8 cellular contexts compared by ENCODE assay signal in genomic region chr3:49358884-49359225, GRCh38. TPM values are rescaled to one million over a fixed set of nuclear protein-coding genes. Genes with fewer than 3 reads are reported as not detected.
DNase-seq lines count a peak whose midpoint lies in the region; ATAC-seq and TF ChIP-seq lines count a peak whose summit lies in the region.

No MANE protein-coding gene starts in this region.

- H3K36me3 Mint-ChIP-seq in CD8-positive, alpha-beta T cell: peaks cover 56% of the 10 kb centered on the region
- peaks cover 49% of the 10 kb centered on the region for H3K36me3 Mint-ChIP-seq in HFFc6 (ENCODE audit: low read depth)
- peaks cover 54% of the 10 kb centered on the region for H3K36me3 Mint-ChIP-seq in activated naive CD8-positive, alpha-beta T cell treated with anti-CD3 and anti-CD28 coated beads for 36 hours

- H3K4me1 Mint-ChIP-seq in CD8-positive, alpha-beta T cell (ENCODE audit: low read depth): peaks cover 41% of the 10 kb centered on the region
- H3K4me1 Mint-ChIP-seq in HFFc6 (ENCODE audit: low read depth): peaks cover 53% of the 10 kb centered on the region
- peaks cover 32% of the 10 kb centered on the region for H3K4me1 Mint-ChIP-seq in activated naive CD8-positive, alpha-beta T cell treated with anti-CD3 and anti-CD28 coated beads for 36 hours

- TF ChIP-seq EP300 in tibial nerve (IDR thresholded peaks at IDR 0.05): no peak

- H3K27me3 Mint-ChIP-seq in CD8-positive, alpha-beta T cell (ENCODE audit: low read depth): no peaks in the 10 kb centered on the region
- peaks cover 4% of the 10 kb centered on the region for H3K27me3 Mint-ChIP-seq in HFFc6 (ENCODE audit: insufficient read depth)
- H3K27me3 Mint-ChIP-seq in activated naive CD8-positive, alpha-beta T cell treated with anti-CD3 and anti-CD28 coated beads for 36 hours: no peaks in the 10 kb centered on the region

- no peak for DNase-seq in CD8-positive, alpha-beta T cell
- DNase-seq in HFFc6: no peak
- DNase-seq in activated naive CD8-positive, alpha-beta T cell treated with anti-CD3 and anti-CD28 coated beads for 36 hours: no peak
- no peak for DNase-seq in tibial nerve (ENCODE audit: low spot score in 2 of 2)
- no peak for DNase-seq in NOMO-1 treated with DMSO at 0.1 percent for 48 hours (lab: John Stamatoyannopoulos, UW; ENCODE audit: unreplicated experiment)
- DNase-seq in DMS53 (lab: John Stamatoyannopoulos, UW): no peak
- DNase-seq in GM20000 (ENCODE audit: low spot score): no peak

- peaks cover 9% of the 10 kb centered on the region for H3K36me3 ChIP-seq in CD8-positive, alpha-beta T cell (ENCODE audit: insufficient read depth, low read length)
- peaks cover 0 to 75% (median 24%) of the 10 kb centered on the region in 3 donors for H3K36me3 ChIP-seq in tibial nerve

- no peaks in the 10 kb centered on the region for H3K9me3 Mint-ChIP-seq in CD8-positive, alpha-beta T cell
- no peaks in the 10 kb centered on the region for H3K9me3 Mint-ChIP-seq in HFFc6
- no peaks in the 10 kb centered on the region for H3K9me3 Mint-ChIP-seq in activated naive CD8-positive, alpha-beta T cell treated with anti-CD3 and anti-CD28 coated beads for 36 hours

- peak; percentile 1 for ATAC-seq in CD8-positive, alpha-beta T cell

- peak overlapping the region; percentile 62 for H3K27ac ChIP-seq in CD8-positive, alpha-beta T cell (ENCODE audit: low read depth, low read length)
- H3K27ac ChIP-seq in layer of hippocampus (ENCODE audit: low read depth, low read length) (peak overlapping the region; percentile 90), tibial nerve (peak overlapping the region; percentile 61 to 92 (median 86))

- intact Hi-C loops in CD8-positive, alpha-beta T cell (cut with DNase I, micrococcal nuclease): loop anchor here (1.0 to 5.0 kb wide), 5 partner anchors 19 to 88 kb away; partner anchors contain the start of genes NICN1 (in 1 of the 2), RHOA (in 1 of the 2), TCTA (in 1 of the 2) and USP4 (in 1 of the 2)

- CTCF ChIA-PET in CD8-positive, alpha-beta T cell (lab: Charles Lee): interaction anchor here (0.6 to 1.5 kb wide), 5 partner anchors 19 to 188 kb away, joined by 3 to 8 read pairs (median 3); partner anchors contain the start of genes KLHDC8B and USP4

- POLR2A ChIA-PET in CD8-positive, alpha-beta T cell (lab: Charles Lee): interaction anchor here (0.7 to 5.5 kb wide), 3 partner anchors 19 to 111 kb away, joined by 3 to 55 read pairs (median 12); partner anchors contain the start of genes DAG1, RHOA, TCTA and USP4

- no peaks in the 10 kb centered on the region for H3K9me3 ChIP-seq in CD8-positive, alpha-beta T cell (ENCODE audit: low read length)
- no peaks in the 10 kb centered on the region for H3K9me3 ChIP-seq in tibial nerve

- WGBS in tibial nerve, 2 donors: 21 to 42% methylated on average over 3 of the region's 3 CpGs

- H3K27ac Mint-ChIP-seq in CD8-positive, alpha-beta T cell: peak overlapping the region; percentile 96
- peak overlapping the region; percentile 95 for H3K27ac Mint-ChIP-seq in HFFc6
- peak overlapping the region; percentile 92 for H3K27ac Mint-ChIP-seq in activated naive CD8-positive, alpha-beta T cell treated with anti-CD3 and anti-CD28 coated beads for 36 hours

- peak overlapping the region; percentile 61 for H3K4me3 ChIP-seq in CD8-positive, alpha-beta T cell (ENCODE audit: low read depth, low read length)
- peak overlapping the region; percentile 48 to 91 (median 52) for H3K4me3 ChIP-seq in tibial nerve

- no peak for TF ChIP-seq POLR2A in tibial nerve (IDR thresholded peaks at IDR 0.05)

- H3K27me3 ChIP-seq in CD8-positive, alpha-beta T cell (ENCODE audit: insufficient read depth, low read length): no peaks in the 10 kb centered on the region
- H3K27me3 ChIP-seq in layer of hippocampus (ENCODE audit: control insufficient read depth, insufficient read depth, low read length) (no peaks in the 10 kb centered on the region), tibial nerve (no peaks in the 10 kb centered on the region)

- TF ChIP-seq CTCF in CD8-positive, alpha-beta T cell (IDR thresholded peaks at IDR 0.05): no peak
- TF ChIP-seq CTCF in HFFc6 (IDR thresholded peaks at IDR 0.05) (no peak), tibial nerve (IDR thresholded peaks at IDR 0.05) (no peak), GM20000 (IDR thresholded peaks at IDR 0.05; ENCODE audit: extremely low read depth, missing control alignments) (no peak)

- H3K4me3 Mint-ChIP-seq in CD8-positive, alpha-beta T cell: peak overlapping the region; percentile 91
- peak overlapping the region; percentile 97 for H3K4me3 Mint-ChIP-seq in HFFc6
- H3K4me3 Mint-ChIP-seq in activated naive CD8-positive, alpha-beta T cell treated with anti-CD3 and anti-CD28 coated beads for 36 hours: peak overlapping the region; percentile 96

- peaks cover 26% of the 10 kb centered on the region for H3K4me1 ChIP-seq in CD8-positive, alpha-beta T cell (ENCODE audit: insufficient read depth, low read length)
- H3K4me1 ChIP-seq in tibial nerve: peaks cover 0 to 56% (median 17%) of the 10 kb centered on the region in 4 donors

RNA-seq across cellular contexts. Expression of gene GPX1, which starts 0.7 kb away (rescaled TPM):
- 10 to 100 TPM; 24.4 to 27.8 TPM for total RNA-seq in CD8-positive, alpha-beta T cell
- total RNA-seq in HFFc6 (2021; fragmentation: NEBNext Ultra II Directional; extraction: Animal tissue kit (Norgen Biotek cat#: 25700)): 100 to 1,000 TPM; 359 to 607 (median 548) TPM
- 100 to 1,000 TPM; 237 to 242 TPM for total RNA-seq in activated naive CD8-positive, alpha-beta T cell treated with anti-CD3 and anti-CD28 coated beads for 36 hours
- total RNA-seq in tibial nerve: 100 to 1,000 TPM; 217 to 359 (median 310) TPM

RNA-seq across cellular contexts. Expression of gene USP4, which starts 19.0 kb away (rescaled TPM):
- total RNA-seq in CD8-positive, alpha-beta T cell: 10 to 100 TPM; 78.0 to 92.4 TPM
- 10 to 100 TPM; 41.4 to 48.3 (median 44.8) TPM for total RNA-seq in HFFc6 (2021; fragmentation: NEBNext Ultra II Directional; extraction: Animal tissue kit (Norgen Biotek cat#: 25700))
- 10 to 100 TPM; 63.3 to 64.0 TPM for total RNA-seq in activated naive CD8-positive, alpha-beta T cell treated with anti-CD3 and anti-CD28 coated beads for 36 hours
- 10 to 100 TPM; 33.7 to 49.8 (median 46.0) TPM for total RNA-seq in tibial nerve

RNA-seq across cellular contexts. Expression of gene RHOA, which starts 52.9 kb away (rescaled TPM):
- 100 to 1,000 TPM; 271 to 294 TPM for total RNA-seq in CD8-positive, alpha-beta T cell
- total RNA-seq in HFFc6 (2021; fragmentation: NEBNext Ultra II Directional; extraction: Animal tissue kit (Norgen Biotek cat#: 25700)): 100 to 1,000 TPM; 703 to 739 (median 716) TPM
- 100 to 1,000 TPM; 414 to 420 TPM for total RNA-seq in activated naive CD8-positive, alpha-beta T cell treated with anti-CD3 and anti-CD28 coated beads for 36 hours
- total RNA-seq in tibial nerve: 100 to 1,000 TPM; 532 to 825 (median 698) TPM

RNA-seq across cellular contexts. Expression of gene TCTA, which starts 53.4 kb away (rescaled TPM):
- 10 to 100 TPM; 19.8 to 21.1 TPM for total RNA-seq in CD8-positive, alpha-beta T cell
- 10 to 100 TPM; 45.5 to 58.7 (median 49.9) TPM for total RNA-seq in HFFc6 (2021; fragmentation: NEBNext Ultra II Directional; extraction: Animal tissue kit (Norgen Biotek cat#: 25700))
- 10 to 100 TPM; 10.2 to 10.5 TPM for total RNA-seq in activated naive CD8-positive, alpha-beta T cell treated with anti-CD3 and anti-CD28 coated beads for 36 hours
- 10 to 100 TPM; 24.6 to 52.9 (median 30.1) TPM for total RNA-seq in tibial nerve

Comparison
In these comparisons a context has a peak if more than half of its experiments do, and no peak if none do; other contexts are left out.
1. RNA of gene GPX1, which starts 0.7 kb away (total RNA-seq): 359 to 607 TPM in HFFc6, 217 to 359 TPM in tibial nerve and 237 to 242 TPM in activated naive CD8-positive, alpha-beta T cell treated with anti-CD3 and anti-CD28 coated beads for 36 hours; 24.4 to 27.8 TPM in CD8-positive, alpha-beta T cell; every median in the first group is over 4 times any median in the second.
2. Peak in every context shown above with its lines, with median percentiles within 50 percentile points of each other: H3K27ac ChIP-seq, H3K27ac Mint-ChIP-seq and H3K4me3 Mint-ChIP-seq.